19 cellular contexts compared by ENCODE assay signal in genomic region chr6:14442250-14442649, GRCh38.
DNase-seq lines count a peak whose midpoint lies in the region; ATAC-seq, FAIRE-seq and TF ChIP-seq lines count a peak whose summit lies in the region.
"Had no signal": no experiment of that assay in that cellular context is flagged by ENCODE, and none has a peak within 500 bp of the region (broad histone marks: within the 10 kb centered on the region; RNA-seq: fewer than 3 reads in every experiment).

No MANE protein-coding gene starts in this region.

- H3K36me3 ChIP-seq in esophagus squamous epithelium: no peaks in the 10 kb centered on the region
- H3K36me3 ChIP-seq: neutrophil, right lobe of liver had no signal

- H3K9me3 ChIP-seq in esophagus squamous epithelium: no peaks in the 10 kb centered on the region
- H3K9me3 ChIP-seq: neutrophil, right lobe of liver had no signal

- peak; percentile 67 for DNase-seq in KBM-7
- DNase-seq in NOMO-1 treated with DMSO at 0.1 percent for 48 hours (lab: John Stamatoyannopoulos, UW; ENCODE audit: unreplicated experiment): peak; percentile 42
- no peak for DNase-seq in esophagus squamous epithelium (lab: John Stamatoyannopoulos, UW)
- DNase-seq in pons (ENCODE audit: low spot score): peak; percentile 51
- no peak for DNase-seq in HTR-8/SVneo (ENCODE audit: insufficient read length, low spot score)
- no peak for DNase-seq in kidney glomerular epithelial cell (lab: John Stamatoyannopoulos, UW)
- DNase-seq: activated CD4-positive, alpha-beta T cell treated with anti-CD3 and anti-CD28 coated beads for 4 hours; activated naive CD4-positive, alpha-beta T cell treated with anti-CD3 and anti-CD28 coated beads, Interleukin-2, amount 10 ng/mL, durations not matched to agents 7 days and 5 days; islet precursor cell; MM.1S; right lobe of liver; SHP77 treated with DMSO at 0.1 percent for 48 hours; stimulated activated CD4-positive, alpha-beta T cell treated with anti-CD3 and anti-CD28 coated beads, Interleukin-1b, Interleukin-23, amount 100 ng/mL, for 48 hours had no signal

- 72 to 82% methylated on average over 8 of the region's 11 CpGs for WGBS in esophagus squamous epithelium, 2 donors

- H3K27me3 ChIP-seq in esophagus squamous epithelium: no peaks in the 10 kb centered on the region
- H3K27me3 ChIP-seq: right lobe of liver had no signal

- H3K27ac ChIP-seq in esophagus squamous epithelium: peak overlapping the region in 3 of 4 donors; percentile 23 to 80 (median 79)
- H3K27ac ChIP-seq: epithelial cell of prostate, neutrophil, right lobe of liver had no signal

- TF ChIP-seq CTCF in esophagus squamous epithelium (IDR thresholded peaks at IDR 0.05): no peak

- H3K4me3 ChIP-seq in esophagus squamous epithelium: no peak overlapping the region
- H3K4me3 ChIP-seq: GM23338, right lobe of liver had no signal

- H3K4me1 ChIP-seq in esophagus squamous epithelium: peaks cover 0 to 20% (median 9%) of the 10 kb centered on the region in 3 donors
- H3K4me1 ChIP-seq: right lobe of liver had no signal

- intact Hi-C loops in esophagus squamous epithelium (cut with DNase I): no loop called here

- no peak for ATAC-seq in HG03025 (IDR thresholded peaks at IDR 0.05; ENCODE audit: low FRiP score, unreplicated experiment)
- ATAC-seq in HG03196 (IDR thresholded peaks at IDR 0.05; ENCODE audit: unreplicated experiment): no peak
- ATAC-seq: right lobe of liver had no signal

- FAIRE-seq in HTR-8/SVneo (lab: Jason Lieb, UNC): no peak
- FAIRE-seq: GM12892 had no signal

- in situ Hi-C loops in KBM-7 (cut with MboI; ENCODE audit: low pct_unique_long_range_greater_than_20kb, low sequenced_read_pairs): no loop called here

- no peak for TF ChIP-seq POLR2A in esophagus squamous epithelium (IDR thresholded peaks at IDR 0.05)

Comparison
In these comparisons a context has a peak if more than half of its experiments do, and no peak if none do; other contexts are left out.
1. DNase-seq: peak in KBM-7 (single experiment), NOMO-1 treated with DMSO at 0.1 percent for 48 hours (single experiment) and pons (single experiment); none in esophagus squamous epithelium (single experiment), HTR-8/SVneo (single experiment) and kidney glomerular epithelial cell (single experiment).